1 cellular context compared by ENCODE assay signal in the genomic region with DNA sequence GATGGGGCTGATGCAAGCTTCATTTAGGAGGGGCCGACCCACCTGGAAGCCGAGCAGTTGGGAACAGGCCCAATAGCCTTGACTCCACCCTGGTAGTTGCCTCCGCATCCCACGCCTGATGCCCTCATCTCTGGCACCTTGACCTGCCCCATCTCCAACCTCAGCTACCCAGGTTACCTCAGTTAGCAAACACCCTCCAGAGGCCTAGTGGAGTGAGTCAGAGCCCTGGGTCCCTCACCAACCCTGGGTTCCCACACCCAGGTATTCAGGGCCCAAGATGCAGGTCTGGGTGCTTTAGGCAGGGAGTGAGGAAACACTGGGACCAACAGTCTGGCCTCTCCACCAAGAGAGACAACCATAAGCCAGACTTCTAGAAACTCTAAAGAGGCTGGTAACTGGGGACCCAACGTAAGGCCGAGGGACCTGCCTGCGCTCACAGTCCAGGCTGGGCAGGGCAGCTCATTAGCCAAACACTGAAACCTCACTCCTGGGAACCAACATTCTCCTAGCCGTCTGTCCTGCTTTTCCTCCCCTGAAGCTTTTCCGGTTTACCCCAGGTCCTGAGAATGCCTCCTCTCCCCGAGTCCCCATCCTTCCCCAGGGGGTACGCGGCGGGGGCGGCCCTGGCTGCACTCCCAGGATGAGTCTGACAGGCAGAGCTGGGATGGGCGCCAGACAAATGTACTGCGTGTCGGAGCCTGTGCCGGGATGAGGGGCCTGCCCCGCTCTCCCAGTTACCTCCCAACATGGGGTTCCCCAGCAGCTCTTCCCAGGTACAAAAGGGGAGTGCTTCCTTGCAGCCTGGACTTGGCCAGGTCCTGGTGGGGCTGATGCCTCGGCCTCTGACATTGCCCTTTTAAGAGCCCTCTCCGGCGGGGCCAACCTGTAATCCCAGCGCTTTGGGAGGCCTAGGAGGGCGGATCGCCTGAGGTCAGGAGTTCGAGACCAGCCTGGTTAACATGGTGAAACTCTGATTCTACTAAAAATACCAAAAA.
TF ChIP-seq lines count a peak whose summit lies in the region.

No MANE protein-coding gene starts in this region.

TF ChIP-seq in HepG2, 621 proteins besides CTCF, POLR2A, EP300 and RAD21 (continued from another document):
- TF ChIP-seq, protein P1, sequence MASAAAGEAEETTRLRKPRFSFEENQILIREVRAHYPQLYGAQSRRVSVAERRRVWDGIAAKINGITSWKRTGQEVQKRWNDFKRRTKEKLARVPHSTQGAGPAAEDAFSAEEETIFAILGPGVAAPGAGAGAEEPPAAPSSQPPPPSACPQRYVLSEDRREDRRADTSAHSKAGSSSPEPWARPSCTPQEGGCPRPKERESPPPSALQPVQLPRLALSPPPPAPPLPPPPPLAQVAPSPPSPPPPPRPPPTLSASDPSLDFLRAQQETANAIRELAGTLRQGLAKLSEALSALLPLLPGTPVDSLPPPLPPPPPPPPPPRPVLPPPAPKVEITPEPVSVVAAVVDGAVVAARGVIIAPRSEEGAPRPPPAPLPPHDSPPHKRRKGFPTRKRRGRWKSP (CRISPR knock-in tag; IDR thresholded peaks at IDR 0.05): no peak
- TF ChIP-seq HDAC6 (IDR thresholded peaks at IDR 0.05; ENCODE audit: low read depth, low read length) (no peak), NAIF1 (CRISPR knock-in tag; IDR thresholded peaks at IDR 0.05; ENCODE audit: borderline replicate concordance) (no peak), AGO2 (optimal IDR thresholded peaks at IDR 0.05; ENCODE audit: low read depth, low read length) (peak; percentile 95), LCORL (IDR thresholded peaks at IDR 0.05) (no peak), LCORL (CRISPR knock-in tag; IDR thresholded peaks at IDR 0.05) (no peak), SKI (IDR thresholded peaks at IDR 0.05; ENCODE audit: partially characterized antibody) (no peak), JUN (CRISPR knock-in tag; IDR thresholded peaks at IDR 0.05) (no peak), ZNF703 (CRISPR knock-in tag; IDR thresholded peaks at IDR 0.05; ENCODE audit: borderline replicate concordance) (no peak), ZBTB8A (CRISPR knock-in tag; IDR thresholded peaks at IDR 0.05; ENCODE audit: borderline replicate concordance, low read depth) (no peak), JUNB (CRISPR knock-in tag; IDR thresholded peaks at IDR 0.05; ENCODE audit: borderline replicate concordance) (no peak), ZFP36L2 (CRISPR knock-in tag; IDR thresholded peaks at IDR 0.05) (no peak), NFE2 (CRISPR knock-in tag; IDR thresholded peaks at IDR 0.05) (no peak), KDM3A (CRISPR knock-in tag; IDR thresholded peaks at IDR 0.05; ENCODE audit: low read depth) (no peak), FOXC1 (CRISPR knock-in tag; IDR thresholded peaks at IDR 0.05; ENCODE audit: borderline replicate concordance) (no peak), HNF4A (CRISPR knock-in tag; IDR thresholded peaks at IDR 0.05) (no peak), ZNF605 (CRISPR knock-in tag; IDR thresholded peaks at IDR 0.05) (no peak), MXD4 (CRISPR knock-in tag; IDR thresholded peaks at IDR 0.05) (no peak), TBX3 (IDR thresholded peaks at IDR 0.05; ENCODE audit: borderline replicate concordance) (no peak), CEBPG (CRISPR knock-in tag; IDR thresholded peaks at IDR 0.05) (no peak), SALL1 (CRISPR knock-in tag; IDR thresholded peaks at IDR 0.05) (peak; percentile 30), RBM22 (optimal IDR thresholded peaks at IDR 0.05; ENCODE audit: low read length) (peak; percentile 45), PAF1 (CRISPR knock-in tag; IDR thresholded peaks at IDR 0.05) (0 out of 2 replicates have a peak, but pooled peaks have one; percentile 14), ZNF430 (CRISPR knock-in tag; IDR thresholded peaks at IDR 0.05) (no peak), RFX3 (CRISPR knock-in tag; IDR thresholded peaks at IDR 0.05) (no peak)
- TF ChIP-seq, protein P2, sequence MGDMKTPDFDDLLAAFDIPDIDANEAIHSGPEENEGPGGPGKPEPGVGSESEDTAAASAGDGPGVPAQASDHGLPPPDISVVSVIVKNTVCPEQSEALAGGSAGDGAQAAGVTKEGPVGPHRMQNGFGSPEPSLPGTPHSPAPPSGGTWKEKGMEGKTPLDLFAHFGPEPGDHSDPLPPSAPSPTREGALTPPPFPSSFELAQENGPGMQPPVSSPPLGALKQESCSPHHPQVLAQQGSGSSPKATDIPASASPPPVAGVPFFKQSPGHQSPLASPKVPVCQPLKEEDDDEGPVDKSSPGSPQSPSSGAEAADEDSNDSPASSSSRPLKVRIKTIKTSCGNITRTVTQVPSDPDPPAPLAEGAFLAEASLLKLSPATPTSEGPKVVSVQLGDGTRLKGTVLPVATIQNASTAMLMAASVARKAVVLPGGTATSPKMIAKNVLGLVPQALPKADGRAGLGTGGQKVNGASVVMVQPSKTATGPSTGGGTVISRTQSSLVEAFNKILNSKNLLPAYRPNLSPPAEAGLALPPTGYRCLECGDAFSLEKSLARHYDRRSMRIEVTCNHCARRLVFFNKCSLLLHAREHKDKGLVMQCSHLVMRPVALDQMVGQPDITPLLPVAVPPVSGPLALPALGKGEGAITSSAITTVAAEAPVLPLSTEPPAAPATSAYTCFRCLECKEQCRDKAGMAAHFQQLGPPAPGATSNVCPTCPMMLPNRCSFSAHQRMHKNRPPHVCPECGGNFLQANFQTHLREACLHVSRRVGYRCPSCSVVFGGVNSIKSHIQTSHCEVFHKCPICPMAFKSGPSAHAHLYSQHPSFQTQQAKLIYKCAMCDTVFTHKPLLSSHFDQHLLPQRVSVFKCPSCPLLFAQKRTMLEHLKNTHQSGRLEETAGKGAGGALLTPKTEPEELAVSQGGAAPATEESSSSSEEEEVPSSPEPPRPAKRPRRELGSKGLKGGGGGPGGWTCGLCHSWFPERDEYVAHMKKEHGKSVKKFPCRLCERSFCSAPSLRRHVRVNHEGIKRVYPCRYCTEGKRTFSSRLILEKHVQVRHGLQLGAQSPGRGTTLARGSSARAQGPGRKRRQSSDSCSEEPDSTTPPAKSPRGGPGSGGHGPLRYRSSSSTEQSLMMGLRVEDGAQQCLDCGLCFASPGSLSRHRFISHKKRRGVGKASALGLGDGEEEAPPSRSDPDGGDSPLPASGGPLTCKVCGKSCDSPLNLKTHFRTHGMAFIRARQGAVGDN (CRISPR knock-in tag; IDR thresholded peaks at IDR 0.05): peak; percentile 30; the same call in 1 of the 2 replicates
- TF ChIP-seq, protein P3, sequence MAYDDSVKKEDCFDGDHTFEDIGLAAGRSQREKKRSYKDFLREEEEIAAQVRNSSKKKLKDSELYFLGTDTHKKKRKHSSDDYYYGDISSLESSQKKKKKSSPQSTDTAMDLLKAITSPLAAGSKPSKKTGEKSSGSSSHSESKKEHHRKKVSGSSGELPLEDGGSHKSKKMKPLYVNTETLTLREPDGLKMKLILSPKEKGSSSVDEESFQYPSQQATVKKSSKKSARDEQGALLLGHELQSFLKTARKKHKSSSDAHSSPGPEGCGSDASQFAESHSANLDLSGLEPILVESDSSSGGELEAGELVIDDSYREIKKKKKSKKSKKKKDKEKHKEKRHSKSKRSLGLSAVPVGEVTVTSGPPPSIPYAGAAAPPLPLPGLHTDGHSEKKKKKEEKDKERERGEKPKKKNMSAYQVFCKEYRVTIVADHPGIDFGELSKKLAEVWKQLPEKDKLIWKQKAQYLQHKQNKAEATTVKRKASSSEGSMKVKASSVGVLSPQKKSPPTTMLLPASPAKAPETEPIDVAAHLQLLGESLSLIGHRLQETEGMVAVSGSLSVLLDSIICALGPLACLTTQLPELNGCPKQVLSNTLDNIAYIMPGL (CRISPR knock-in tag; IDR thresholded peaks at IDR 0.05; ENCODE audit: borderline replicate concordance in 1 of 2, low read depth in 1 of 2): no peak
- TF ChIP-seq, protein P4, sequence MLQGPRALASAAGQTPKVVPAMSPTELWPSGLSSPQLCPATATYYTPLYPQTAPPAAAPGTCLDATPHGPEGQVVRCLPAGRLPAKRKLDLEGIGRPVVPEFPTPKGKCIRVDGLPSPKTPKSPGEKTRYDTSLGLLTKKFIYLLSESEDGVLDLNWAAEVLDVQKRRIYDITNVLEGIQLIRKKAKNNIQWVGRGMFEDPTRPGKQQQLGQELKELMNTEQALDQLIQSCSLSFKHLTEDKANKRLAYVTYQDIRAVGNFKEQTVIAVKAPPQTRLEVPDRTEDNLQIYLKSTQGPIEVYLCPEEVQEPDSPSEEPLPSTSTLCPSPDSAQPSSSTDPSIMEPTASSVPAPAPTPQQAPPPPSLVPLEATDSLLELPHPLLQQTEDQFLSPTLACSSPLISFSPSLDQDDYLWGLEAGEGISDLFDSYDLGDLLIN (CRISPR knock-in tag; IDR thresholded peaks at IDR 0.05; ENCODE audit: borderline replicate concordance): no peak
- TF ChIP-seq, protein P5, sequence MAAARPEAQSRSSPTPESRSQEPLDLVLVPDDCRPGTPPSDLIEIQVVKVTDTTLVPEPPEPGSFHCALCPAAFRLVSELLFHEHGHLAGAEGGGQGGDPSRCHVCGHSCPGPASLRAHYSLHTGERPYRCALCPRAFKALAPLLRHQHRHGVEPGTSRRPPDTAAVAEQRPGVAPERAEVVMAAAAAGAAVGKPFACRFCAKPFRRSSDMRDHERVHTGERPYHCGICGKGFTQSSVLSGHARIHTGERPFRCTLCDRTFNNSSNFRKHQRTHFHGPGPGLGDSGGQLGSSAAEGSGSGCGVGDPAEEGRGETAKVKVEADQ (CRISPR knock-in tag; IDR thresholded peaks at IDR 0.05; ENCODE audit: borderline replicate concordance): no peak
- TF ChIP-seq, protein P6, sequence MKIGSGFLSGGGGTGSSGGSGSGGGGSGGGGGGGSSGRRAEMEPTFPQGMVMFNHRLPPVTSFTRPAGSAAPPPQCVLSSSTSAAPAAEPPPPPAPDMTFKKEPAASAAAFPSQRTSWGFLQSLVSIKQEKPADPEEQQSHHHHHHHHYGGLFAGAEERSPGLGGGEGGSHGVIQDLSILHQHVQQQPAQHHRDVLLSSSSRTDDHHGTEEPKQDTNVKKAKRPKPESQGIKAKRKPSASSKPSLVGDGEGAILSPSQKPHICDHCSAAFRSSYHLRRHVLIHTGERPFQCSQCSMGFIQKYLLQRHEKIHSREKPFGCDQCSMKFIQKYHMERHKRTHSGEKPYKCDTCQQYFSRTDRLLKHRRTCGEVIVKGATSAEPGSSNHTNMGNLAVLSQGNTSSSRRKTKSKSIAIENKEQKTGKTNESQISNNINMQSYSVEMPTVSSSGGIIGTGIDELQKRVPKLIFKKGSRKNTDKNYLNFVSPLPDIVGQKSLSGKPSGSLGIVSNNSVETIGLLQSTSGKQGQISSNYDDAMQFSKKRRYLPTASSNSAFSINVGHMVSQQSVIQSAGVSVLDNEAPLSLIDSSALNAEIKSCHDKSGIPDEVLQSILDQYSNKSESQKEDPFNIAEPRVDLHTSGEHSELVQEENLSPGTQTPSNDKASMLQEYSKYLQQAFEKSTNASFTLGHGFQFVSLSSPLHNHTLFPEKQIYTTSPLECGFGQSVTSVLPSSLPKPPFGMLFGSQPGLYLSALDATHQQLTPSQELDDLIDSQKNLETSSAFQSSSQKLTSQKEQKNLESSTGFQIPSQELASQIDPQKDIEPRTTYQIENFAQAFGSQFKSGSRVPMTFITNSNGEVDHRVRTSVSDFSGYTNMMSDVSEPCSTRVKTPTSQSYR (CRISPR knock-in tag; IDR thresholded peaks at IDR 0.05; ENCODE audit: borderline replicate concordance): no peak
- TF ChIP-seq, protein P7, sequence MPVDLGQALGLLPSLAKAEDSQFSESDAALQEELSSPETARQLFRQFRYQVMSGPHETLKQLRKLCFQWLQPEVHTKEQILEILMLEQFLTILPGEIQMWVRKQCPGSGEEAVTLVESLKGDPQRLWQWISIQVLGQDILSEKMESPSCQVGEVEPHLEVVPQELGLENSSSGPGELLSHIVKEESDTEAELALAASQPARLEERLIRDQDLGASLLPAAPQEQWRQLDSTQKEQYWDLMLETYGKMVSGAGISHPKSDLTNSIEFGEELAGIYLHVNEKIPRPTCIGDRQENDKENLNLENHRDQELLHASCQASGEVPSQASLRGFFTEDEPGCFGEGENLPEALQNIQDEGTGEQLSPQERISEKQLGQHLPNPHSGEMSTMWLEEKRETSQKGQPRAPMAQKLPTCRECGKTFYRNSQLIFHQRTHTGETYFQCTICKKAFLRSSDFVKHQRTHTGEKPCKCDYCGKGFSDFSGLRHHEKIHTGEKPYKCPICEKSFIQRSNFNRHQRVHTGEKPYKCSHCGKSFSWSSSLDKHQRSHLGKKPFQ (CRISPR knock-in tag; IDR thresholded peaks at IDR 0.05; ENCODE audit: insufficient replicate concordance): no peak
- TF ChIP-seq, protein P8, sequence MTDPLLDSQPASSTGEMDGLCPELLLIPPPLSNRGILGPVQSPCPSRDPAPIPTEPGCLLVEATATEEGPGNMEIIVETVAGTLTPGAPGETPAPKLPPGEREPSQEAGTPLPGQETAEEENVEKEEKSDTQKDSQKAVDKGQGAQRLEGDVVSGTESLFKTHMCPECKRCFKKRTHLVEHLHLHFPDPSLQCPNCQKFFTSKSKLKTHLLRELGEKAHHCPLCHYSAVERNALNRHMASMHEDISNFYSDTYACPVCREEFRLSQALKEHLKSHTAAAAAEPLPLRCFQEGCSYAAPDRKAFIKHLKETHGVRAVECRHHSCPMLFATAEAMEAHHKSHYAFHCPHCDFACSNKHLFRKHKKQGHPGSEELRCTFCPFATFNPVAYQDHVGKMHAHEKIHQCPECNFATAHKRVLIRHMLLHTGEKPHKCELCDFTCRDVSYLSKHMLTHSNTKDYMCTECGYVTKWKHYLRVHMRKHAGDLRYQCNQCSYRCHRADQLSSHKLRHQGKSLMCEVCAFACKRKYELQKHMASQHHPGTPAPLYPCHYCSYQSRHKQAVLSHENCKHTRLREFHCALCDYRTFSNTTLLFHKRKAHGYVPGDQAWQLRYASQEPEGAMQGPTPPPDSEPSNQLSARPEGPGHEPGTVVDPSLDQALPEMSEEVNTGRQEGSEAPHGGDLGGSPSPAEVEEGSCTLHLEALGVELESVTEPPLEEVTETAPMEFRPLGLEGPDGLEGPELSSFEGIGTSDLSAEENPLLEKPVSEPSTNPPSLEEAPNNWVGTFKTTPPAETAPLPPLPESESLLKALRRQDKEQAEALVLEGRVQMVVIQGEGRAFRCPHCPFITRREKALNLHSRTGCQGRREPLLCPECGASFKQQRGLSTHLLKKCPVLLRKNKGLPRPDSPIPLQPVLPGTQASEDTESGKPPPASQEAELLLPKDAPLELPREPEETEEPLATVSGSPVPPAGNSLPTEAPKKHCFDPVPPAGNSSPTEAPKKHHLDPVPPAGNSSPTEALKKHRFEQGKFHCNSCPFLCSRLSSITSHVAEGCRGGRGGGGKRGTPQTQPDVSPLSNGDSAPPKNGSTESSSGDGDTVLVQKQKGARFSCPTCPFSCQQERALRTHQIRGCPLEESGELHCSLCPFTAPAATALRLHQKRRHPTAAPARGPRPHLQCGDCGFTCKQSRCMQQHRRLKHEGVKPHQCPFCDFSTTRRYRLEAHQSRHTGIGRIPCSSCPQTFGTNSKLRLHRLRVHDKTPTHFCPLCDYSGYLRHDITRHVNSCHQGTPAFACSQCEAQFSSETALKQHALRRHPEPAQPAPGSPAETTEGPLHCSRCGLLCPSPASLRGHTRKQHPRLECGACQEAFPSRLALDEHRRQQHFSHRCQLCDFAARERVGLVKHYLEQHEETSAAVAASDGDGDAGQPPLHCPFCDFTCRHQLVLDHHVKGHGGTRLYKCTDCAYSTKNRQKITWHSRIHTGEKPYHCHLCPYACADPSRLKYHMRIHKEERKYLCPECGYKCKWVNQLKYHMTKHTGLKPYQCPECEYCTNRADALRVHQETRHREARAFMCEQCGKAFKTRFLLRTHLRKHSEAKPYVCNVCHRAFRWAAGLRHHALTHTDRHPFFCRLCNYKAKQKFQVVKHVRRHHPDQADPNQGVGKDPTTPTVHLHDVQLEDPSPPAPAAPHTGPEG (CRISPR knock-in tag; IDR thresholded peaks at IDR 0.05): no peak
